ENCODE assay signal across 8 cellular contexts in the genomic region with DNA sequence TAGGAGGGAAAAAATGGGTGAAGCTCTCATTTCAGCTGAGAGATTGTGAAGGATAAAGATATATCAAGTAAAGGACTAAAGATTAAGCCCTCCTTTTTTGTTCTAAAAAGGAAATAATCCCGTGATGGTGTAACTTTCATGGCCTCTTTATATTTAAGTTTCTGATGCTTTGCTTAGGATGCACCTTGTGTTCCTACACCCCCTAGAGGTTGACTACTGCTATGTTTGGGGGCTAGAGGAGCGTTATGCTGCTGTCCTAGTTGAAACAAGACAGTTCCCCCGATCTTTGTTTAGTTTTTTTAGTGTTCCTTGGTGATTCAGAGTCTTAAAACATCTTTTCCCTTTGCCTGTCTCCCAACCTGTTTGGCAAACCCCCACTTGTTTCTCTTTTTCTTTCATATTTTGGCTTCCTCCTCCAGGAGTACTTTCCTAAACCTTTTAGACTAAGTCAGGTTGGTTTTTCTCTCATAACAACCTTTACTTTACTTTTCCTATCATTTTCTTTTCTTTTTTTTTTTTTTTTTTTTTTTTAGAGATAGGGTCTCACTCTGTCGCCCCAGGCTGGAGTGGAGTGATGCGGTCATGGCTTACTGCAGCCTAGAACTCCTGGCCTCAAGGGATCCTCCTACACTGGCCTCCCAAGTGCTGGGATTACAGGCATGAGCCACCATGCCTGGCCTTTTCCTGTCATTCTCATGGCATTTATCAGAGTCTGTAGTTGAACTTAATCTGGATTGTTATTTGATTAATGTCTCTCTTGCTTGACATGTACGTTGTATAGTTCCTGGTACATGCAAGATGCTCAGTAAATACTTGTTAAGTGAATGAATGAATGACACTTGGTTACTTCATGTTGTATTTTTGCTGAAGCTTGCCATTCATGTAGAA. TPM values are rescaled to one million over a fixed set of nuclear protein-coding genes. Genes with fewer than 3 reads are reported as not detected.
A peak's percentile ranks its signal among the peaks of the same experiment; 100 is the strongest.
DNase-seq lines count a peak whose midpoint lies in the region; ATAC-seq lines count a peak whose summit lies in the region.

No MANE protein-coding gene starts in this region.

- peak; percentile 36 for ATAC-seq in activated T-cell treated with anti-CD3 and anti-CD28 coated beads, Interleukin-2, amount 50 U/mL, for 4 hours

- H3K4me1 ChIP-seq in skeletal muscle tissue (ENCODE audit: control insufficient read depth in 3 of 3, insufficient read depth in 3 of 3, low read length in 3 of 3), result peaks cover 25 to 38% (median 29%) of the 10 kb centered on the region in 3 donors

- no peaks in the 10 kb centered on the region for H3K27me3 Mint-ChIP-seq in activated T-cell treated with anti-CD3 and anti-CD28 coated beads, Interleukin-2, amount 50 U/mL, for 4 hours (ENCODE audit: low read depth)

- DNase-seq in NCI-H1417 (lab: John Stamatoyannopoulos, UW), result peak; percentile 0 to 11 (median 6)
- DNase-seq in NCI-H1417 treated with DMSO at 0.1 percent for 48 hours (lab: John Stamatoyannopoulos, UW), result no peak
- peak; percentile 80 for DNase-seq in H7
- DNase-seq in NCI-H524 treated with DMSO at 0.1 percent for 48 hours (lab: John Stamatoyannopoulos, UW), result peak; percentile 11
- DNase-seq in activated T-cell treated with anti-CD3 and anti-CD28 coated beads, Interleukin-2, amount 50 U/mL, for 4 hours, result peak; percentile 17
- DNase-seq in germinal center (ENCODE audit: low spot score), result peak; percentile 85
- no peak for DNase-seq in NK-92 treated with Interleukin-12 subunit alpha and Interleukin-12 subunit beta, amount 100 ng/mL, for 24 hours (lab: John Stamatoyannopoulos, UW)

- peak overlapping the region; percentile 98 for H3K4me3 Mint-ChIP-seq in activated T-cell treated with anti-CD3 and anti-CD28 coated beads, Interleukin-2, amount 50 U/mL, for 4 hours

- H3K9me3 Mint-ChIP-seq in activated T-cell treated with anti-CD3 and anti-CD28 coated beads, Interleukin-2, amount 50 U/mL, for 4 hours, result no peaks in the 10 kb centered on the region

- peaks cover 23% of the 10 kb centered on the region for H3K36me3 Mint-ChIP-seq in activated T-cell treated with anti-CD3 and anti-CD28 coated beads, Interleukin-2, amount 50 U/mL, for 4 hours (ENCODE audit: insufficient read depth)

- H3K27me3 ChIP-seq in H7 (ENCODE audit: control insufficient read depth, insufficient read depth, low read length) (no peaks in the 10 kb centered on the region), skeletal muscle tissue (ENCODE audit: control insufficient read depth in 3 of 3, insufficient read depth in 3 of 3, low read length in 3 of 3) (no peaks in the 10 kb centered on the region)

- H3K27ac ChIP-seq in skeletal muscle tissue (ENCODE audit: low read depth, low read length), result peak overlapping the region; percentile 99

- H3K4me1 Mint-ChIP-seq in activated T-cell treated with anti-CD3 and anti-CD28 coated beads, Interleukin-2, amount 50 U/mL, for 4 hours (ENCODE audit: low read depth), result peaks cover 30% of the 10 kb centered on the region

- no peaks in the 10 kb centered on the region for H3K9me3 ChIP-seq in skeletal muscle tissue (ENCODE audit: control insufficient read depth in 3 of 3, low read length in 3 of 3)

- peak overlapping the region; percentile 28 to 94 (median 53) for H3K9ac ChIP-seq in skeletal muscle tissue (ENCODE audit: low read depth in 1 of 3, low read length in 3 of 3)

- H3K4me3 ChIP-seq in H7 (ENCODE audit: insufficient read depth, low read depth, low read length) (no peak overlapping the region), skeletal muscle tissue (ENCODE audit: low read length in 3 of 3) (peak overlapping the region in 2 of 3 donors; percentile 7 to 27)

- H3K36me3 ChIP-seq in H7 (replicated peaks; ENCODE audit: control insufficient read depth, insufficient read depth, low read length) (peaks cover 19% of the 10 kb centered on the region), skeletal muscle tissue (ENCODE audit: control insufficient read depth in 3 of 3, insufficient read depth in 3 of 3, low read length in 3 of 3) (peaks cover 24 to 27% (median 24%) of the 10 kb centered on the region in 3 donors)

RNA-seq across cellular contexts. Expression of gene UBA2, which starts 2.8 kb away (rescaled TPM):
- 227 and 241 TPM in 2 replicates for total RNA-seq in H7 (2014; rRNA removed; shearing (Covaris generic))
- total RNA-seq in activated T-cell treated with anti-CD3 and anti-CD28 coated beads, Interleukin-2, amount 50 U/mL, for 4 hours, result 100 to 1,000 TPM; 182 to 194 (median 194) TPM
- total RNA-seq in skeletal muscle tissue, result 121 TPM

RNA-seq across cellular contexts. Expression of gene PDCD2L, which starts 26.8 kb away (rescaled TPM):
- total RNA-seq in H7 (2014; rRNA removed; shearing (Covaris generic)), result 50.8 and 64.0 TPM in 2 replicates
- 10 to 100 TPM; 55.9 to 65.0 (median 63.5) TPM for total RNA-seq in activated T-cell treated with anti-CD3 and anti-CD28 coated beads, Interleukin-2, amount 50 U/mL, for 4 hours
- 19.8 TPM for total RNA-seq in skeletal muscle tissue

RNA-seq across cellular contexts. Expression of gene WTIP, which starts 50.6 kb away (rescaled TPM):
- total RNA-seq in H7 (2014; rRNA removed; shearing (Covaris generic)), result 12.5 and 14.8 TPM in 2 replicates
- total RNA-seq in activated T-cell treated with anti-CD3 and anti-CD28 coated beads, Interleukin-2, amount 50 U/mL, for 4 hours, result under 1 TPM; 0.38 to 0.98 (median 0.63) TPM
- total RNA-seq in skeletal muscle tissue, result 12.0 TPM

Comparison
In these comparisons a context has a peak if more than half of its experiments do, and no peak if none do; other contexts are left out.
1. DNase-seq: peak in NCI-H1417 (3 of 3), H7 (single experiment), NCI-H524 treated with DMSO at 0.1 percent for 48 hours (single experiment), activated T-cell treated with anti-CD3 and anti-CD28 coated beads, Interleukin-2, amount 50 U/mL, for 4 hours (single experiment) and germinal center (single experiment); none in NCI-H1417 treated with DMSO at 0.1 percent for 48 hours (single experiment) and NK-92 treated with Interleukin-12 subunit alpha and Interleukin-12 subunit beta, amount 100 ng/mL, for 24 hours (single experiment).